1 cellular context compared by ENCODE assay signal in the genomic region with DNA sequence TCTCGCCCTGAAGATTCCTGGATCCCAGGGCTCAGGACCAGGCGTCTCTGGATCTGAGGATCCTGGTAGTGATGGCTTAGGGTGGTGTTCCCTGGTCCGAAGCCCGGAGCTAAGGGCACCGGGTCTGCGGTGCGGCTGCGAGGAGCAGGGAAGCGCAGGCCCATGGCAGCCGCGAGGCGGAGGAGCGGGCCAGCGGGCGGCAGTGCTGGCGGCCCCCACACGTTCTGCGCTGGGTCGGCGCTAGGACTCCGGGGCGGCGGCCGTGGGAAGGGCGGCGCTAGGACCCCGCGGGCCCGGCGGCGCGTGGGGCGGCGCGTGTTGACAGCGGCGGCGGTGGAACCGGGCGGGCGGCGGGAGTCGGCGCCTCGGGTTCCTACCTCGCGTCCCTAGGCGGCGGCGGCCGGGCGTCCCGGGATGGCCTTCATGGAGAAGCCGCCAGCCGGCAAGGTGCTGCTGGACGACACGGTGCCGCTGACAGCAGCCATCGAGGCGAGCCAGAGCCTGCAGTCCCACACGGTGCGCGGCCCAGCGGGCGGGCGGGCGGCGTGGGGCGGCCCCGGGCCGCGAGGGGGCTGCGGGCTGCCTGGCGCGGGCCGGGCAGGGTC.
TF ChIP-seq lines count a peak whose summit lies in the region.

PXK (plus strand) TSS at position 318 of the 605 bp plus-strand sequence; CDS start at position 415, 97 bp downstream.

TF ChIP-seq in WTC11, 78 proteins besides CTCF, POLR2A, EP300 and RAD21 (continued from another document):
- TF ChIP-seq ZNF281 (CRISPR knock-in tag; IDR thresholded peaks at IDR 0.05) (no peak), CREM (CRISPR knock-in tag; IDR thresholded peaks at IDR 0.05) (peak; percentile 87), NFATC4 (CRISPR knock-in tag; IDR thresholded peaks at IDR 0.05) (no peak), ZNF263 (CRISPR knock-in tag; IDR thresholded peaks at IDR 0.05; ENCODE audit: low read depth) (peak; percentile 10; the same call in 1 of the 2 replicates), MYBL2 (CRISPR knock-in tag; IDR thresholded peaks at IDR 0.05) (peak; percentile 74; the same call in 1 of the 2 replicates), ZNF121 (CRISPR knock-in tag; IDR thresholded peaks at IDR 0.05) (peak; percentile 75), FOXK1 (CRISPR knock-in tag; IDR thresholded peaks at IDR 0.05) (peak; percentile 97), NFYB (CRISPR knock-in tag; conservative IDR thresholded peaks at IDR 0.05; ENCODE audit: low read depth) (0 out of 2 replicates have a peak, but pooled peaks have one; percentile 24), ZBTB21 (CRISPR knock-in tag; IDR thresholded peaks at IDR 0.05; ENCODE audit: borderline replicate concordance) (peak; percentile 37; the same call in 1 of the 2 replicates), ZNF232 (CRISPR knock-in tag; IDR thresholded peaks at IDR 0.05) (no peak), ESRRA (CRISPR knock-in tag; IDR thresholded peaks at IDR 0.05; ENCODE audit: borderline replicate concordance) (0 out of 2 replicates have a peak, but pooled peaks have one; percentile 65), SMAD4 (CRISPR knock-in tag; IDR thresholded peaks at IDR 0.05) (0 out of 2 replicates have a peak, but pooled peaks have one; percentile 19), SOX15 (CRISPR knock-in tag; IDR thresholded peaks at IDR 0.05) (no peak), USF2 (CRISPR knock-in tag; IDR thresholded peaks at IDR 0.05) (peak; percentile 59), GTF2I (CRISPR knock-in tag; conservative IDR thresholded peaks at IDR 0.05) (no peak), MLX (CRISPR knock-in tag; IDR thresholded peaks at IDR 0.05) (0 out of 2 replicates have a peak, but pooled peaks have one; percentile 35), ZNF671 (CRISPR knock-in tag; IDR thresholded peaks at IDR 0.05) (no peak), AFF4 (CRISPR knock-in tag; IDR thresholded peaks at IDR 0.05; ENCODE audit: borderline replicate concordance) (no peak), RELA (CRISPR knock-in tag; IDR thresholded peaks at IDR 0.05; ENCODE audit: borderline replicate concordance) (0 out of 2 replicates have a peak, but pooled peaks have one; percentile 20), USF1 (CRISPR knock-in tag; IDR thresholded peaks at IDR 0.05) (peak; percentile 24; the same call in 1 of the 2 replicates), JUN (CRISPR knock-in tag; IDR thresholded peaks at IDR 0.05) (no peak), ZNF219 (CRISPR knock-in tag; IDR thresholded peaks at IDR 0.05; ENCODE audit: borderline replicate concordance) (no peak), NR1H2 (CRISPR knock-in tag; IDR thresholded peaks at IDR 0.05) (no peak), CBFB (CRISPR knock-in tag; IDR thresholded peaks at IDR 0.05; ENCODE audit: low read depth) (peak; percentile 88), TEAD4 (CRISPR knock-in tag; IDR thresholded peaks at IDR 0.05) (no peak), TCF7 (CRISPR knock-in tag; IDR thresholded peaks at IDR 0.05; ENCODE audit: low read depth) (no peak; the same call in 1 of the 2 replicates)
- TF ChIP-seq, protein P1, sequence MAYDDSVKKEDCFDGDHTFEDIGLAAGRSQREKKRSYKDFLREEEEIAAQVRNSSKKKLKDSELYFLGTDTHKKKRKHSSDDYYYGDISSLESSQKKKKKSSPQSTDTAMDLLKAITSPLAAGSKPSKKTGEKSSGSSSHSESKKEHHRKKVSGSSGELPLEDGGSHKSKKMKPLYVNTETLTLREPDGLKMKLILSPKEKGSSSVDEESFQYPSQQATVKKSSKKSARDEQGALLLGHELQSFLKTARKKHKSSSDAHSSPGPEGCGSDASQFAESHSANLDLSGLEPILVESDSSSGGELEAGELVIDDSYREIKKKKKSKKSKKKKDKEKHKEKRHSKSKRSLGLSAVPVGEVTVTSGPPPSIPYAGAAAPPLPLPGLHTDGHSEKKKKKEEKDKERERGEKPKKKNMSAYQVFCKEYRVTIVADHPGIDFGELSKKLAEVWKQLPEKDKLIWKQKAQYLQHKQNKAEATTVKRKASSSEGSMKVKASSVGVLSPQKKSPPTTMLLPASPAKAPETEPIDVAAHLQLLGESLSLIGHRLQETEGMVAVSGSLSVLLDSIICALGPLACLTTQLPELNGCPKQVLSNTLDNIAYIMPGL (CRISPR knock-in tag; IDR thresholded peaks at IDR 0.05): peak; percentile 85
- TF ChIP-seq, protein P2, sequence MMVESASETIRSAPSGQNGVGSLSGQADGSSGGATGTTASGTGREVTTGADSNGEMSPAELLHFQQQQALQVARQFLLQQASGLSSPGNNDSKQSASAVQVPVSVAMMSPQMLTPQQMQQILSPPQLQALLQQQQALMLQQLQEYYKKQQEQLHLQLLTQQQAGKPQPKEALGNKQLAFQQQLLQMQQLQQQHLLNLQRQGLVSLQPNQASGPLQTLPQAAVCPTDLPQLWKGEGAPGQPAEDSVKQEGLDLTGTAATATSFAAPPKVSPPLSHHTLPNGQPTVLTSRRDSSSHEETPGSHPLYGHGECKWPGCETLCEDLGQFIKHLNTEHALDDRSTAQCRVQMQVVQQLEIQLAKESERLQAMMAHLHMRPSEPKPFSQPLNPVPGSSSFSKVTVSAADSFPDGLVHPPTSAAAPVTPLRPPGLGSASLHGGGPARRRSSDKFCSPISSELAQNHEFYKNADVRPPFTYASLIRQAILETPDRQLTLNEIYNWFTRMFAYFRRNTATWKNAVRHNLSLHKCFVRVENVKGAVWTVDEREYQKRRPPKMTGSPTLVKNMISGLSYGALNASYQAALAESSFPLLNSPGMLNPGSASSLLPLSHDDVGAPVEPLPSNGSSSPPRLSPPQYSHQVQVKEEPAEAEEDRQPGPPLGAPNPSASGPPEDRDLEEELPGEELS (CRISPR knock-in tag; IDR thresholded peaks at IDR 0.05): peak; percentile 89
